11 cellular contexts compared by ENCODE assay signal in genomic region chr1:185017338-185017737, GRCh38. TPM values are rescaled to one million over a fixed set of nuclear protein-coding genes. Genes with fewer than 3 reads are reported as not detected.
DNase-seq lines count a peak whose midpoint lies in the region; ATAC-seq and TF ChIP-seq lines count a peak whose summit lies in the region.
"Had no signal": no experiment of that assay in that cellular context is flagged by ENCODE, and none has a peak within 500 bp of the region (broad histone marks: within the 10 kb centered on the region; RNA-seq: fewer than 3 reads in every experiment).

No MANE protein-coding gene starts in this region.

- H3K36me3 ChIP-seq in Karpas-422 (ENCODE audit: insufficient read depth, low read length), result no peaks in the 10 kb centered on the region
- H3K36me3 ChIP-seq: cardiac muscle cell, neutrophil had no signal

- no peaks in the 10 kb centered on the region for H3K9me2 ChIP-seq in Karpas-422 (replicated peaks; ENCODE audit: insufficient read depth, low read length)

- H2AFZ ChIP-seq in Karpas-422 (ENCODE audit: low read length), result 0 out of 2 replicates have a peak overlapping the region, but pooled peaks have one; percentile 20

- no peak overlapping the region for H3K9ac ChIP-seq in Karpas-422 (ENCODE audit: low read length)

- no peaks in the 10 kb centered on the region; the same call in 1 of the 2 replicates for H3K27me3 Mint-ChIP-seq in WTC11 (ENCODE audit: low read depth)

- H3K4me1 Mint-ChIP-seq in WTC11, result peaks cover 7% of the 10 kb centered on the region; the same call in 1 of the 2 replicates

- DNase-seq in AG20443 (ENCODE audit: low spot score) (peak; percentile 78), Karpas-422 (no peak), amniotic epithelial cell (ENCODE audit: low read depth) (peak; percentile 98), islet precursor cell (peak; percentile 67), WTC11 (ENCODE audit: low spot score) (no peak), GM10248 (ENCODE audit: extremely low spot score) (no peak), T-helper 9 cell (no peak)
- DNase-seq: COR-L47 had no signal

- no peak overlapping the region for H3K27ac ChIP-seq in Karpas-422 (ENCODE audit: low read length)
- H3K27ac ChIP-seq: cardiac muscle cell, neutrophil had no signal

- TF ChIP-seq CTCF in WTC11 (IDR thresholded peaks at IDR 0.05) (no peak), GM10248 (IDR thresholded peaks at IDR 0.05; ENCODE audit: control extremely low read depth, extremely low read depth, low read depth, missing control alignments) (no peak)

- H3K4me2 ChIP-seq in Karpas-422 (ENCODE audit: low read depth, low read length, poor library complexity, severe bottlenecking), result no peak overlapping the region

- ATAC-seq in WTC11, result no peak
- no peak for ATAC-seq in GM21423 (IDR thresholded peaks at IDR 0.05; ENCODE audit: unreplicated experiment)

- no peak overlapping the region for H3K27ac Mint-ChIP-seq in WTC11

- H3K9me3 ChIP-seq in Karpas-422 (ENCODE audit: low read length), result no peaks in the 10 kb centered on the region
- H3K9me3 ChIP-seq: neutrophil had no signal

- no peaks in the 10 kb centered on the region for H3K9me3 Mint-ChIP-seq in WTC11

- no peak overlapping the region for H3K4me3 Mint-ChIP-seq in WTC11

- CTCF ChIA-PET in WTC11 (lab: Charles Lee) (interaction anchor here (0.8 kb wide), 1 partner anchor 153 kb away, joined by 3 read pairs; no protein-coding TSS in a partner anchor), GM10248 (lab: Yijun Ruan, JAX) (interaction anchor here (1.1 to 1.4 kb wide), 4 partner anchors 8 to 244 kb away, joined by 3 to 6 read pairs (median 4); no protein-coding TSS in a partner anchor)

- POLR2A ChIA-PET in WTC11 (lab: Charles Lee) (no interaction called here), GM10248 (lab: Yijun Ruan, JAX) (no interaction called here)

- no peaks in the 10 kb centered on the region for H3K4me1 ChIP-seq in Karpas-422 (ENCODE audit: low read length)

- H3K36me3 Mint-ChIP-seq in WTC11, result no peaks in the 10 kb centered on the region

- H3K79me2 ChIP-seq in Karpas-422 (ENCODE audit: low read length), result no peaks in the 10 kb centered on the region

- H3K4me3 ChIP-seq in Karpas-422 (ENCODE audit: low read length), result no peak overlapping the region
- H3K4me3 ChIP-seq: cardiac muscle cell had no signal

- no peaks in the 10 kb centered on the region for H4K20me1 ChIP-seq in Karpas-422 (ENCODE audit: insufficient read depth, low read depth, low read length)

- no peaks in the 10 kb centered on the region for H3K27me3 ChIP-seq in Karpas-422 (ENCODE audit: low read length)
- H3K27me3 ChIP-seq: neutrophil had no signal

TF ChIP-seq in WTC11, 78 proteins besides CTCF, POLR2A, EP300 and RAD21 (continues in another document):
- TF ChIP-seq, protein P1, sequence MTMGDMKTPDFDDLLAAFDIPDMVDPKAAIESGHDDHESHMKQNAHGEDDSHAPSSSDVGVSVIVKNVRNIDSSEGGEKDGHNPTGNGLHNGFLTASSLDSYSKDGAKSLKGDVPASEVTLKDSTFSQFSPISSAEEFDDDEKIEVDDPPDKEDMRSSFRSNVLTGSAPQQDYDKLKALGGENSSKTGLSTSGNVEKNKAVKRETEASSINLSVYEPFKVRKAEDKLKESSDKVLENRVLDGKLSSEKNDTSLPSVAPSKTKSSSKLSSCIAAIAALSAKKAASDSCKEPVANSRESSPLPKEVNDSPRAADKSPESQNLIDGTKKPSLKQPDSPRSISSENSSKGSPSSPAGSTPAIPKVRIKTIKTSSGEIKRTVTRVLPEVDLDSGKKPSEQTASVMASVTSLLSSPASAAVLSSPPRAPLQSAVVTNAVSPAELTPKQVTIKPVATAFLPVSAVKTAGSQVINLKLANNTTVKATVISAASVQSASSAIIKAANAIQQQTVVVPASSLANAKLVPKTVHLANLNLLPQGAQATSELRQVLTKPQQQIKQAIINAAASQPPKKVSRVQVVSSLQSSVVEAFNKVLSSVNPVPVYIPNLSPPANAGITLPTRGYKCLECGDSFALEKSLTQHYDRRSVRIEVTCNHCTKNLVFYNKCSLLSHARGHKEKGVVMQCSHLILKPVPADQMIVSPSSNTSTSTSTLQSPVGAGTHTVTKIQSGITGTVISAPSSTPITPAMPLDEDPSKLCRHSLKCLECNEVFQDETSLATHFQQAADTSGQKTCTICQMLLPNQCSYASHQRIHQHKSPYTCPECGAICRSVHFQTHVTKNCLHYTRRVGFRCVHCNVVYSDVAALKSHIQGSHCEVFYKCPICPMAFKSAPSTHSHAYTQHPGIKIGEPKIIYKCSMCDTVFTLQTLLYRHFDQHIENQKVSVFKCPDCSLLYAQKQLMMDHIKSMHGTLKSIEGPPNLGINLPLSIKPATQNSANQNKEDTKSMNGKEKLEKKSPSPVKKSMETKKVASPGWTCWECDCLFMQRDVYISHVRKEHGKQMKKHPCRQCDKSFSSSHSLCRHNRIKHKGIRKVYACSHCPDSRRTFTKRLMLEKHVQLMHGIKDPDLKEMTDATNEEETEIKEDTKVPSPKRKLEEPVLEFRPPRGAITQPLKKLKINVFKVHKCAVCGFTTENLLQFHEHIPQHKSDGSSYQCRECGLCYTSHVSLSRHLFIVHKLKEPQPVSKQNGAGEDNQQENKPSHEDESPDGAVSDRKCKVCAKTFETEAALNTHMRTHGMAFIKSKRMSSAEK (CRISPR knock-in tag; IDR thresholded peaks at IDR 0.05; ENCODE audit: borderline replicate concordance), result no peak
- TF ChIP-seq ZNF671 (CRISPR knock-in tag; IDR thresholded peaks at IDR 0.05) (no peak), CREM (CRISPR knock-in tag; IDR thresholded peaks at IDR 0.05) (no peak), ZNF138 (CRISPR knock-in tag; conservative IDR thresholded peaks at IDR 0.05) (no peak), ZMAT4 (CRISPR knock-in tag; IDR thresholded peaks at IDR 0.05) (no peak), NR3C1 (CRISPR knock-in tag; conservative IDR thresholded peaks at IDR 0.05; ENCODE audit: low read depth) (no peak)
- TF ChIP-seq, protein P2, sequence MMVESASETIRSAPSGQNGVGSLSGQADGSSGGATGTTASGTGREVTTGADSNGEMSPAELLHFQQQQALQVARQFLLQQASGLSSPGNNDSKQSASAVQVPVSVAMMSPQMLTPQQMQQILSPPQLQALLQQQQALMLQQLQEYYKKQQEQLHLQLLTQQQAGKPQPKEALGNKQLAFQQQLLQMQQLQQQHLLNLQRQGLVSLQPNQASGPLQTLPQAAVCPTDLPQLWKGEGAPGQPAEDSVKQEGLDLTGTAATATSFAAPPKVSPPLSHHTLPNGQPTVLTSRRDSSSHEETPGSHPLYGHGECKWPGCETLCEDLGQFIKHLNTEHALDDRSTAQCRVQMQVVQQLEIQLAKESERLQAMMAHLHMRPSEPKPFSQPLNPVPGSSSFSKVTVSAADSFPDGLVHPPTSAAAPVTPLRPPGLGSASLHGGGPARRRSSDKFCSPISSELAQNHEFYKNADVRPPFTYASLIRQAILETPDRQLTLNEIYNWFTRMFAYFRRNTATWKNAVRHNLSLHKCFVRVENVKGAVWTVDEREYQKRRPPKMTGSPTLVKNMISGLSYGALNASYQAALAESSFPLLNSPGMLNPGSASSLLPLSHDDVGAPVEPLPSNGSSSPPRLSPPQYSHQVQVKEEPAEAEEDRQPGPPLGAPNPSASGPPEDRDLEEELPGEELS (CRISPR knock-in tag; IDR thresholded peaks at IDR 0.05), result no peak
- TF ChIP-seq, protein P3, sequence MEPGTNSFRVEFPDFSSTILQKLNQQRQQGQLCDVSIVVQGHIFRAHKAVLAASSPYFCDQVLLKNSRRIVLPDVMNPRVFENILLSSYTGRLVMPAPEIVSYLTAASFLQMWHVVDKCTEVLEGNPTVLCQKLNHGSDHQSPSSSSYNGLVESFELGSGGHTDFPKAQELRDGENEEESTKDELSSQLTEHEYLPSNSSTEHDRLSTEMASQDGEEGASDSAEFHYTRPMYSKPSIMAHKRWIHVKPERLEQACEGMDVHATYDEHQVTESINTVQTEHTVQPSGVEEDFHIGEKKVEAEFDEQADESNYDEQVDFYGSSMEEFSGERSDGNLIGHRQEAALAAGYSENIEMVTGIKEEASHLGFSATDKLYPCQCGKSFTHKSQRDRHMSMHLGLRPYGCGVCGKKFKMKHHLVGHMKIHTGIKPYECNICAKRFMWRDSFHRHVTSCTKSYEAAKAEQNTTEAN (CRISPR knock-in tag; IDR thresholded peaks at IDR 0.05), result no peak
- TF ChIP-seq, protein P4, sequence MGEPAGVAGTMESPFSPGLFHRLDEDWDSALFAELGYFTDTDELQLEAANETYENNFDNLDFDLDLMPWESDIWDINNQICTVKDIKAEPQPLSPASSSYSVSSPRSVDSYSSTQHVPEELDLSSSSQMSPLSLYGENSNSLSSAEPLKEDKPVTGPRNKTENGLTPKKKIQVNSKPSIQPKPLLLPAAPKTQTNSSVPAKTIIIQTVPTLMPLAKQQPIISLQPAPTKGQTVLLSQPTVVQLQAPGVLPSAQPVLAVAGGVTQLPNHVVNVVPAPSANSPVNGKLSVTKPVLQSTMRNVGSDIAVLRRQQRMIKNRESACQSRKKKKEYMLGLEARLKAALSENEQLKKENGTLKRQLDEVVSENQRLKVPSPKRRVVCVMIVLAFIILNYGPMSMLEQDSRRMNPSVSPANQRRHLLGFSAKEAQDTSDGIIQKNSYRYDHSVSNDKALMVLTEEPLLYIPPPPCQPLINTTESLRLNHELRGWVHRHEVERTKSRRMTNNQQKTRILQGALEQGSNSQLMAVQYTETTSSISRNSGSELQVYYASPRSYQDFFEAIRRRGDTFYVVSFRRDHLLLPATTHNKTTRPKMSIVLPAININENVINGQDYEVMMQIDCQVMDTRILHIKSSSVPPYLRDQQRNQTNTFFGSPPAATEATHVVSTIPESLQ (CRISPR knock-in tag; IDR thresholded peaks at IDR 0.05), result no peak

RNA-seq across cellular contexts. Expression of gene RNF2, which starts 28.0 kb away (rescaled TPM):
- total RNA-seq in Karpas-422 (2014; rRNA removed; shearing (Covaris generic); ENCODE audit: low replicate concordance), result 30.4 and 31.7 TPM in 2 replicates
- 37.3 to 47.8 TPM (median 45.2 TPM) in 3 replicates for total RNA-seq in WTC11 (2021)

RNA-seq across cellular contexts. Expression of gene NIBAN1, which starts 43.0 kb away (rescaled TPM):
- total RNA-seq in Karpas-422 (2014; rRNA removed; shearing (Covaris generic); ENCODE audit: low replicate concordance), result 26.1 and 31.2 TPM in 2 replicates
- total RNA-seq in WTC11 (2021), result 5.0 to 8.1 TPM (median 5.2 TPM) in 3 replicates

Comparison
In these comparisons a context has a peak if more than half of its experiments do, and no peak if none do; other contexts are left out.
1. DNase-seq: peak in AG20443 (single experiment), amniotic epithelial cell (single experiment) and islet precursor cell (single experiment); none in Karpas-422 (single experiment), WTC11 (single experiment), GM10248 (single experiment) and T-helper 9 cell (single experiment).